ENCODE assay signal across 23 cellular contexts in genomic region chr19:17340871-17341357, GRCh38. TPM values are rescaled to one million over a fixed set of nuclear protein-coding genes. Genes with fewer than 3 reads are reported as not detected.
DNase-seq lines count a peak whose midpoint lies in the region; ATAC-seq and TF ChIP-seq lines count a peak whose summit lies in the region.
"Had no signal": no experiment of that assay in that cellular context is flagged by ENCODE, and none has a peak within 500 bp of the region (broad histone marks: within the 10 kb centered on the region; RNA-seq: fewer than 3 reads in every experiment).

No MANE protein-coding gene starts in this region.

- peaks cover 11% of the 10 kb centered on the region for H3K36me3 Mint-ChIP-seq in WTC11
- H3K36me3 Mint-ChIP-seq: natural killer cell treated with Interleukin-12 subunit alpha and Interleukin-12 subunit beta and Interleukin-15 and Interleukin-18, amount 100 ng/mL, for 72 hours had no signal

- DNase-seq in WTC11 (ENCODE audit: low spot score), result peak; percentile 40
- DNase-seq in left lobe of liver (ENCODE audit: low spot score), result peak; percentile 75
- DNase-seq in retina, result no peak
- DNase-seq in ecto neural progenitor cell (ENCODE audit: low spot score), result no peak
- DNase-seq in HK-2 (ENCODE audit: unreplicated experiment), result no peak
- DNase-seq: activated CD4-positive, alpha-beta T cell treated with anti-CD3 and anti-CD28 coated beads for 36 hours; activated naive CD4-positive, alpha-beta T cell treated with anti-CD3 and anti-CD28 coated beads, Interleukin-2, amount 10 ng/mL, durations not matched to agents 7 days and 5 days; activated T-cell treated with anti-CD3 and anti-CD28 coated beads, Interleukin-2, amount 50 U/mL, for 72 hours; central memory CD4-positive, alpha-beta T cell; KG1; MV-4-11; NCI-H1694; NCI-H748 treated with DMSO at 0.1 percent for 48 hours; posterior cingulate gyrus; Right ventricle myocardium superior had no signal

- peaks cover 34% of the 10 kb centered on the region for H3K4me1 ChIP-seq in DOHH2 (ENCODE audit: control insufficient read depth, low read length)

- no peak for ATAC-seq in WTC11
- peak; percentile 62 for ATAC-seq in left lobe of liver
- ATAC-seq: activated CD4-positive, alpha-beta T cell treated with anti-CD3 and anti-CD28 coated beads for 36 hours; activated T-cell treated with anti-CD3 and anti-CD28 coated beads, Interleukin-2, amount 50 U/mL, for 72 hours; gastroesophageal sphincter; natural killer cell treated with Interleukin-12 subunit alpha and Interleukin-12 subunit beta and Interleukin-15 and Interleukin-18, amount 100 ng/mL, for 72 hours; stimulated activated memory B cell treated with anti-CD40 and anti-IgM and Interleukin-4, amounts not matched to agents 10 μg/mL and 1 μg/mL and 100 μg/mL, for 72 hours had no signal

- no peaks in the 10 kb centered on the region for H3K9me3 Mint-ChIP-seq in WTC11
- H3K9me3 Mint-ChIP-seq: activated naive CD4-positive, alpha-beta T cell treated with anti-CD3 and anti-CD28 coated beads, Interleukin-2, amount 10 ng/mL, durations not matched to agents 7 days and 5 days; activated T-cell treated with anti-CD3 and anti-CD28 coated beads, Interleukin-2, amount 50 U/mL, for 72 hours; natural killer cell treated with Interleukin-12 subunit alpha and Interleukin-12 subunit beta and Interleukin-15 and Interleukin-18, amount 100 ng/mL, for 72 hours; stimulated activated memory B cell treated with anti-CD40 and anti-IgM and Interleukin-4, amounts not matched to agents 10 μg/mL and 1 μg/mL and 100 μg/mL, for 72 hours had no signal

- no peaks in the 10 kb centered on the region for H3K27me3 Mint-ChIP-seq in WTC11 (ENCODE audit: low read depth)
- H3K27me3 Mint-ChIP-seq: activated CD4-positive, alpha-beta T cell treated with anti-CD3 and anti-CD28 coated beads for 36 hours; activated naive CD4-positive, alpha-beta T cell treated with anti-CD3 and anti-CD28 coated beads, Interleukin-2, amount 10 ng/mL, durations not matched to agents 7 days and 5 days; natural killer cell treated with Interleukin-12 subunit alpha and Interleukin-12 subunit beta and Interleukin-15 and Interleukin-18, amount 100 ng/mL, for 72 hours; stimulated activated memory B cell treated with anti-CD40 and anti-IgM and Interleukin-4, amounts not matched to agents 10 μg/mL and 1 μg/mL and 100 μg/mL, for 72 hours had no signal

- H3K27me3 ChIP-seq in DOHH2 (ENCODE audit: control insufficient read depth, low read length), result no peaks in the 10 kb centered on the region
- H3K27me3 ChIP-seq: ascending aorta, BLaER1, gastroesophageal sphincter had no signal

- H3K9me3 ChIP-seq in DOHH2 (ENCODE audit: control insufficient read depth, insufficient read depth, low read length), result no peaks in the 10 kb centered on the region
- H3K9me3 ChIP-seq: ascending aorta, BLaER1, gastroesophageal sphincter had no signal

- CTCF ChIA-PET in WTC11 (lab: Charles Lee), result interaction anchor here (0.6 to 3.0 kb wide), 4 partner anchors 8 to 750 kb away, joined by 3 to 11 read pairs (median 4); no protein-coding TSS in a partner anchor

- no peak overlapping the region for H3K4me3 ChIP-seq in DOHH2 (ENCODE audit: low read length)
- H3K4me3 ChIP-seq: ascending aorta, BLaER1, gastroesophageal sphincter had no signal

- H3K27ac Mint-ChIP-seq in WTC11, result peak overlapping the region; percentile 41; the same call in 1 of the 2 replicates
- H3K27ac Mint-ChIP-seq: activated CD4-positive, alpha-beta T cell treated with anti-CD3 and anti-CD28 coated beads for 36 hours; activated naive CD4-positive, alpha-beta T cell treated with anti-CD3 and anti-CD28 coated beads, Interleukin-2, amount 10 ng/mL, durations not matched to agents 7 days and 5 days; activated T-cell treated with anti-CD3 and anti-CD28 coated beads, Interleukin-2, amount 50 U/mL, for 72 hours; natural killer cell treated with Interleukin-12 subunit alpha and Interleukin-12 subunit beta and Interleukin-15 and Interleukin-18, amount 100 ng/mL, for 72 hours; stimulated activated memory B cell treated with anti-CD40 and anti-IgM and Interleukin-4, amounts not matched to agents 10 μg/mL and 1 μg/mL and 100 μg/mL, for 72 hours had no signal

- peak; percentile 13 for TF ChIP-seq CTCF in DOHH2 (IDR thresholded peaks at IDR 0.05; ENCODE audit: low read depth, low read length, poor library complexity, severe bottlenecking)
- no peak for TF ChIP-seq CTCF in WTC11 (IDR thresholded peaks at IDR 0.05)

- no peaks in the 10 kb centered on the region; the same call in 1 of the 2 replicates for H4K20me1 ChIP-seq in DOHH2 (ENCODE audit: control insufficient read depth, insufficient read depth, low read depth, low read length)
- H4K20me1 ChIP-seq: BLaER1 had no signal

- POLR2A ChIA-PET in WTC11 (lab: Charles Lee), result no interaction called here

- peaks cover 44% of the 10 kb centered on the region for H3K36me3 ChIP-seq in DOHH2 (ENCODE audit: control insufficient read depth, low read length)

- H3K27ac ChIP-seq in DOHH2 (ENCODE audit: low read depth, low read length), result no peak overlapping the region
- H3K27ac ChIP-seq: ascending aorta, BLaER1, gastroesophageal sphincter had no signal

- peaks cover 28% of the 10 kb centered on the region for H3K4me1 Mint-ChIP-seq in WTC11

- peaks cover 6% of the 10 kb centered on the region for H3F3A ChIP-seq in DOHH2 (ENCODE audit: control insufficient read depth, insufficient read depth)

- H3K4me2 ChIP-seq in DOHH2 (ENCODE audit: low read length), result no peak overlapping the region
- H3K4me2 ChIP-seq: BLaER1 had no signal

- H3K79me2 ChIP-seq in DOHH2 (ENCODE audit: control insufficient read depth, low read length), result peaks cover 25% of the 10 kb centered on the region

- peak overlapping the region; percentile 31; the same call in 1 of the 2 replicates for H3K4me3 Mint-ChIP-seq in WTC11
- H3K4me3 Mint-ChIP-seq: activated CD4-positive, alpha-beta T cell treated with anti-CD3 and anti-CD28 coated beads for 36 hours; activated naive CD4-positive, alpha-beta T cell treated with anti-CD3 and anti-CD28 coated beads, Interleukin-2, amount 10 ng/mL, durations not matched to agents 7 days and 5 days; activated T-cell treated with anti-CD3 and anti-CD28 coated beads, Interleukin-2, amount 50 U/mL, for 72 hours; natural killer cell treated with Interleukin-12 subunit alpha and Interleukin-12 subunit beta and Interleukin-15 and Interleukin-18, amount 100 ng/mL, for 72 hours; stimulated activated memory B cell treated with anti-CD40 and anti-IgM and Interleukin-4, amounts not matched to agents 10 μg/mL and 1 μg/mL and 100 μg/mL, for 72 hours had no signal

- no peaks in the 10 kb centered on the region for H3K9me2 ChIP-seq in DOHH2 (replicated peaks; ENCODE audit: control insufficient read depth, low read length)

TF ChIP-seq in WTC11, 78 proteins besides CTCF, POLR2A, EP300 and RAD21:
- TF ChIP-seq GABPB1 (CRISPR knock-in tag; IDR thresholded peaks at IDR 0.05), result 0 out of 2 replicates have a peak, but pooled peaks have one; percentile 29
- no peak for TF ChIP-seq ESRRA (CRISPR knock-in tag; IDR thresholded peaks at IDR 0.05; ENCODE audit: borderline replicate concordance)

RNA-seq across cellular contexts. Expression of gene GTPBP3, which starts 3.6 kb away (rescaled TPM):
- total RNA-seq in WTC11 (2021) (79.1 to 93.0 TPM (median 80.8 TPM) in 3 replicates), left lobe of liver (14.3 TPM)

RNA-seq across cellular contexts. Expression of gene ANO8, which starts 6.3 kb away (rescaled TPM):
- total RNA-seq in WTC11 (2021) (30.5 to 35.4 TPM (median 32.6 TPM) in 3 replicates), left lobe of liver (9.6 TPM)

RNA-seq across cellular contexts. Expression of gene DDA1, which starts 31.6 kb away (rescaled TPM):
- total RNA-seq in WTC11 (2021) (36.2 to 42.8 TPM (median 37.0 TPM) in 3 replicates), left lobe of liver (10.9 TPM)

RNA-seq across cellular contexts. Expression of gene MRPL34, which starts 35.2 kb away (rescaled TPM):
- 117 to 130 TPM (median 122 TPM) in 3 replicates for total RNA-seq in WTC11 (2021)
- 148 TPM for total RNA-seq in left lobe of liver

RNA-seq across cellular contexts. Expression of gene PLVAP, which starts 36.2 kb away (rescaled TPM):
- total RNA-seq in WTC11 (2021) (0.11 to 0.27 TPM in 2 of 3 replicates, not detected in the other), left lobe of liver (4.6 TPM)
- total RNA-seq: activated CD4-positive, alpha-beta T cell treated with anti-CD3 and anti-CD28 coated beads for 36 hours; activated T-cell treated with anti-CD3 and anti-CD28 coated beads, Interleukin-2, amount 50 U/mL, for 72 hours; Calu3; G401 had no signal

Comparison
In these comparisons a context has a peak if more than half of its experiments do, and no peak if none do; other contexts are left out.
1. DNase-seq: peak in WTC11 (single experiment) and left lobe of liver (single experiment); none in retina (single experiment), ecto neural progenitor cell (single experiment) and HK-2 (single experiment).